ENCODE assay signal across 22 cellular contexts in the genomic region with DNA sequence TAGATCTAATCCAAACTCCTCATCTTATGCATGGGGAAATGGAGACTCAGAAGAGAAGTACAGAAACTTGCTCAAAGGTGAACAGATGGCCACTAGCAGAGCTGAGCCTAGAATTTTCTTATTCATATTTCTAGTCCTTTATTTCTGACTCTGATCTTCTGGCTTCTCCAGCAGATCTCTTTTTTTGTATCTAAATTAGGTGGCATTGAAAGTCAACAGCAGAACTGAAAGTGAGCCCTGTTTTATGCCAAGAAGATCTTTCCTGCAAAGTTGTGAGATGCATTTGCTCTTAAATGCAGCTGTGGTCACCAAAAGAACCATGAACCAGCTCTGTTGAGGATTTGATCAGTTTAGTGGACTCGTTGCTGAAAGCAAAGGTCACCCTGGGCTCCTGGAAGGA.
A peak's percentile ranks its signal among the peaks of the same experiment; 100 is the strongest.
DNase-seq lines count a peak whose midpoint lies in the region; ATAC-seq, FAIRE-seq and TF ChIP-seq lines count a peak whose summit lies in the region.
"Had no signal": no experiment of that assay in that cellular context is flagged by ENCODE, and none has a peak within 500 bp of the region (broad histone marks: within the 10 kb centered on the region; RNA-seq: fewer than 3 reads in every experiment).

No MANE protein-coding gene starts in this region.

- H3K79me1 ChIP-seq in H1 (ENCODE audit: low read depth, low read length), result no peaks in the 10 kb centered on the region; the same call in 1 of the 2 replicates

- H2BK5ac ChIP-seq in H1 (ENCODE audit: low read depth, low read length), result no peak overlapping the region

- peak; percentile 62 for DNase-seq in MV-4-11 (lab: John Stamatoyannopoulos, UW)
- peak; percentile 70 for DNase-seq in OCI-LY7 (ENCODE audit: low spot score)
- DNase-seq in H1 (ENCODE audit: low read depth in 1 of 2, low spot score in 2 of 2), result no peak
- DNase-seq in stimulated activated CD4-positive, alpha-beta T cell treated with anti-CD3 and anti-CD28 coated beads, Interleukin-4, amount 100 ng/mL, for 24 hours, result no peak
- no peak for DNase-seq in NCI-H2081 (lab: John Stamatoyannopoulos, UW)
- no peak for DNase-seq in activated T-cell treated with anti-CD3 and anti-CD28 coated beads, Interleukin-2, amount 50 U/mL, for 1 hour
- DNase-seq: Caco-2; CD4-positive, alpha-beta T cell; DMS153; DMS79; GF-D8; GM23248; Karpas-422; KBM-7 had no signal

- H2BK15ac ChIP-seq in H1 (ENCODE audit: low read length), result 0 out of 2 replicates have a peak overlapping the region, but pooled peaks have one; percentile 29

- H3K4me3 ChIP-seq in DOHH2 (ENCODE audit: low read length), result peak overlapping the region; percentile 68
- peak overlapping the region; percentile 51 for H3K4me3 ChIP-seq in OCI-LY7 (ENCODE audit: low read depth, low read length, poor library complexity, severe bottlenecking)
- H3K4me3 ChIP-seq in H1 (ENCODE audit: extremely low read depth in 1 of 4, insufficient read depth in 2 of 4, low read depth in 3 of 4, low read length in 4 of 4), result no peak overlapping the region
- H3K4me3 ChIP-seq: GM23248 had no signal

- CTCF ChIA-PET in OCI-LY7 (lab: Charles Lee; ENCODE audit: unreplicated experiment), result no interaction called here
- CTCF ChIA-PET in H1 (lab: Charles Lee; ENCODE audit: partially characterized antibody), result interaction anchor here (0.7 to 2.0 kb wide), 4 partner anchors 15 to 364 kb away, joined by 3 to 4 read pairs (median 4); no protein-coding TSS in a partner anchor

- H3K36me3 ChIP-seq in DOHH2 (ENCODE audit: control insufficient read depth, low read length) (no peaks in the 10 kb centered on the region), OCI-LY7 (ENCODE audit: insufficient read depth, low read length) (peaks cover 5% of the 10 kb centered on the region; the same call in 1 of the 2 replicates), H1 (ENCODE audit: control insufficient read depth in 2 of 4, insufficient read depth in 4 of 4, low read length in 3 of 4) (no peaks in the 10 kb centered on the region)

- H3K27ac ChIP-seq in DOHH2 (ENCODE audit: low read depth, low read length) (peak overlapping the region; percentile 95), OCI-LY7 (ENCODE audit: low read depth, low read length, poor library complexity, severe bottlenecking) (peak overlapping the region; percentile 96), H1 (ENCODE audit: low read depth, low read length) (no peak overlapping the region)
- H3K27ac ChIP-seq: C4-2B, GM23248 had no signal

- H3K9ac ChIP-seq in H1 (replicated peaks in 1 of 4; ENCODE audit: extremely low read depth in 1 of 4, low read depth in 3 of 4, low read length in 3 of 4), result no peak overlapping the region
- H3K9ac ChIP-seq: GM23248 had no signal

- no peaks in the 10 kb centered on the region for H3K27me3 ChIP-seq in DOHH2 (ENCODE audit: control insufficient read depth, low read length)
- no peaks in the 10 kb centered on the region; a peak in 1 of 7 replicates for H3K27me3 ChIP-seq in H1 (replicated peaks in 1 of 4; ENCODE audit: control insufficient read depth in 3 of 4, extremely low read depth in 1 of 4, insufficient read depth in 3 of 4, low read length in 3 of 4)

- no peak for TF ChIP-seq RAD21 in H1 (IDR thresholded peaks at IDR 0.05 in 1 of 2, conservative IDR thresholded peaks at IDR 0.05 in 1 of 2; ENCODE audit: low read depth in 2 of 2, low read length in 2 of 2)

- POLR2A ChIA-PET in OCI-LY7 (lab: Charles Lee) (interaction anchor here (0.6 to 2.3 kb wide), 9 partner anchors 9 to 116 kb away, joined by 3 to 6 read pairs (median 3); no protein-coding TSS in a partner anchor), H1 (lab: Charles Lee; ENCODE audit: partially characterized antibody) (no interaction called here)

- no peak overlapping the region for H4K8ac ChIP-seq in H1 (ENCODE audit: extremely low read depth, insufficient read depth, low read length)

- H3K4ac ChIP-seq in H1 (replicated peaks; ENCODE audit: insufficient read length, low read depth, low read length), result no peak overlapping the region

- no peak for FAIRE-seq in H1 (lab: Jason Lieb, UNC)
- FAIRE-seq: D721Med, GM12892, GM18507, H54, HTR-8/SVneo had no signal

- H3K4me2 ChIP-seq in DOHH2 (ENCODE audit: low read length) (peak overlapping the region; percentile 91), OCI-LY7 (ENCODE audit: low read length) (peak overlapping the region; percentile 86), H1 (ENCODE audit: insufficient read depth in 1 of 2, low read depth in 2 of 2, low read length in 2 of 2) (no peak overlapping the region)

- peak overlapping the region; percentile 50; the same call in 1 of the 2 replicates for H2BK12ac ChIP-seq in H1 (ENCODE audit: low read depth, low read length)

- no peak for ATAC-seq in HG03095 (IDR thresholded peaks at IDR 0.05; ENCODE audit: unreplicated experiment)

- peaks cover 79% of the 10 kb centered on the region for H3K4me1 ChIP-seq in DOHH2 (ENCODE audit: control insufficient read depth, low read length)
- H3K4me1 ChIP-seq in OCI-LY7 (ENCODE audit: insufficient read depth, low read length, poor library complexity, severe bottlenecking), result peaks cover 74% of the 10 kb centered on the region
- H3K4me1 ChIP-seq in H1 (replicated peaks in 1 of 4; ENCODE audit: control insufficient read depth in 3 of 4, insufficient read depth in 4 of 4, low read length in 3 of 4), result peaks cover 0 to 6% (median 2%) of the 10 kb centered on the region in 4 experiments; a peak in 2 of 7 replicates
- H3K4me1 ChIP-seq: Caco-2 had no signal

- TF ChIP-seq CTCF in DOHH2 (IDR thresholded peaks at IDR 0.05; ENCODE audit: low read depth, low read length, poor library complexity, severe bottlenecking) (no peak), OCI-LY7 (conservative IDR thresholded peaks at IDR 0.05; ENCODE audit: low read length) (no peak), H1 (IDR thresholded peaks at IDR 0.05; ENCODE audit: control extremely low read depth in 1 of 3, insufficient read depth in 1 of 3, low read depth in 1 of 3, low read length in 3 of 3) (no peak)

- no TSS peak for BruUV-seq in OCI-LY7 (replicated peaks; lab: Mats Ljungman, UMichigan)

- H3K56ac ChIP-seq in H1 (replicated peaks; ENCODE audit: insufficient read length, low read depth, low read length), result no peak overlapping the region

- H3K23ac ChIP-seq in H1 (ENCODE audit: insufficient read length), result no peak overlapping the region

- no peaks in the 10 kb centered on the region for H4K20me1 ChIP-seq in DOHH2 (ENCODE audit: control insufficient read depth, insufficient read depth, low read depth, low read length)
- H4K20me1 ChIP-seq in OCI-LY7 (ENCODE audit: insufficient read depth, low read length), result no peaks in the 10 kb centered on the region
- H4K20me1 ChIP-seq in H1 (replicated peaks in 1 of 2; ENCODE audit: control insufficient read depth in 1 of 2, insufficient read depth in 2 of 2, low read length in 2 of 2), result no peaks in the 10 kb centered on the region

- no peak overlapping the region for H2BK120ac ChIP-seq in H1 (replicated peaks; ENCODE audit: low read depth, low read length)

- TF ChIP-seq EP300 in H1 (IDR thresholded peaks at IDR 0.05; ENCODE audit: borderline replicate concordance in 1 of 2, low read depth in 2 of 2, low read length in 2 of 2), result no peak

- no peak overlapping the region for H4K5ac ChIP-seq in H1 (ENCODE audit: insufficient read length, low read depth, low read length)

- H3K23me2 ChIP-seq in H1 (ENCODE audit: low read depth, low read length), result no peaks in the 10 kb centered on the region

- intact Hi-C loops in OCI-LY7 (cut with micrococcal nuclease; ENCODE audit: unreplicated experiment), result loop anchor here (1.0 kb wide), 1 partner anchor 62 kb away; no protein-coding TSS in a partner anchor

- no peak overlapping the region for H2BK20ac ChIP-seq in H1 (ENCODE audit: low read length)

- TF ChIP-seq POLR2A in H1 (IDR thresholded peaks at IDR 0.05; ENCODE audit: control extremely low read depth in 1 of 2, low read depth in 2 of 2, low read length in 2 of 2), result no peak

- H2AFZ ChIP-seq in OCI-LY7 (ENCODE audit: low read length) (peak overlapping the region; percentile 51; the same call in 1 of the 2 replicates), H1 (ENCODE audit: low read length) (no peak overlapping the region)
- H2AFZ ChIP-seq: GM23248 had no signal

- no peaks in the 10 kb centered on the region for H3K9me2 ChIP-seq in DOHH2 (replicated peaks; ENCODE audit: control insufficient read depth, low read length)
- no peaks in the 10 kb centered on the region for H3K9me2 ChIP-seq in OCI-LY7 (ENCODE audit: insufficient read depth, low read length)

- H4K91ac ChIP-seq in H1 (replicated peaks; ENCODE audit: insufficient read length, low read length), result no peak overlapping the region

- WGBS in H1 (ENCODE audit: extremely low coverage in 1 of 2, insufficient coverage in 1 of 2, insufficient read length in 1 of 2, insufficient replicate concordance in 2 of 2, low coverage in 1 of 2, low lambda C conversion rate in 2 of 2, missing lambda C conversion rate in 1 of 2), 2 experiments, result 70% methylated on average over 1 of the region's 1 CpG; no CpG with 5 or more reads in 1 of the 2 experiments

- H3K79me2 ChIP-seq in DOHH2 (ENCODE audit: control insufficient read depth, low read length) (no peaks in the 10 kb centered on the region), OCI-LY7 (ENCODE audit: insufficient read depth, low read depth, low read length) (no peaks in the 10 kb centered on the region), H1 (ENCODE audit: control insufficient read depth in 1 of 2, insufficient read depth in 2 of 2, low read length in 2 of 2) (no peaks in the 10 kb centered on the region; a peak in 1 of 4 replicates)

- H3K18ac ChIP-seq in H1 (ENCODE audit: extremely low read depth, low read length), result no peak overlapping the region

- H3F3A ChIP-seq in DOHH2 (ENCODE audit: control insufficient read depth, insufficient read depth), result peaks cover 21% of the 10 kb centered on the region

- H2AK5ac ChIP-seq in H1 (ENCODE audit: low read depth, low read length), result no peak overlapping the region

- H3K14ac ChIP-seq in H1 (ENCODE audit: insufficient read length), result no peak overlapping the region

- H3K9me3 ChIP-seq in DOHH2 (ENCODE audit: control insufficient read depth, insufficient read depth, low read length) (peaks cover 4% of the 10 kb centered on the region; the same call in 1 of the 2 replicates), OCI-LY7 (ENCODE audit: low read length) (peaks cover 10% of the 10 kb centered on the region; the same call in 1 of the 2 replicates), H1 (ENCODE audit: insufficient read depth in 2 of 2, low read depth in 1 of 2, low read length in 1 of 2) (peaks cover 5 to 7% of the 10 kb centered on the region in 2 experiments; a peak in 3 of 4 replicates)
- H3K9me3 ChIP-seq: Caco-2 had no signal

TF ChIP-seq in H1, 55 proteins besides CTCF, POLR2A, EP300 and RAD21 (continues in another document):
- TF ChIP-seq SP1 (IDR thresholded peaks at IDR 0.05; ENCODE audit: low read depth, low read length) (no peak), SIX5 (IDR thresholded peaks at IDR 0.05; ENCODE audit: low read depth, low read length) (no peak), HDAC6 (IDR thresholded peaks at IDR 0.05; ENCODE audit: low read depth, low read length) (no peak), GTF2F1 (IDR thresholded peaks at IDR 0.05; ENCODE audit: borderline replicate concordance, low read depth, low read length) (no peak), RNF2 (IDR thresholded peaks at IDR 0.05; ENCODE audit: borderline replicate concordance, low read depth, low read length, missing control alignments, poor library complexity, severe bottlenecking) (no peak), KDM1A (IDR thresholded peaks at IDR 0.05; ENCODE audit: borderline replicate concordance, low read length) (no peak)

Comparison
In these comparisons a context has a peak if more than half of its experiments do, and no peak if none do; other contexts are left out.
1. H3K4me2 ChIP-seq: peak in DOHH2 (single experiment) and OCI-LY7 (single experiment); none in H1 (0 of 2).
2. H3K4me3 ChIP-seq: peak in DOHH2 (single experiment) and OCI-LY7 (single experiment); none in H1 (0 of 4).
3. DNase-seq: peak in MV-4-11 (single experiment) and OCI-LY7 (single experiment); none in H1 (0 of 2), stimulated activated CD4-positive, alpha-beta T cell treated with anti-CD3 and anti-CD28 coated beads, Interleukin-4, amount 100 ng/mL, for 24 hours (single experiment), NCI-H2081 (0 of 2) and activated T-cell treated with anti-CD3 and anti-CD28 coated beads, Interleukin-2, amount 50 U/mL, for 1 hour (single experiment).